In the genomic region with DNA sequence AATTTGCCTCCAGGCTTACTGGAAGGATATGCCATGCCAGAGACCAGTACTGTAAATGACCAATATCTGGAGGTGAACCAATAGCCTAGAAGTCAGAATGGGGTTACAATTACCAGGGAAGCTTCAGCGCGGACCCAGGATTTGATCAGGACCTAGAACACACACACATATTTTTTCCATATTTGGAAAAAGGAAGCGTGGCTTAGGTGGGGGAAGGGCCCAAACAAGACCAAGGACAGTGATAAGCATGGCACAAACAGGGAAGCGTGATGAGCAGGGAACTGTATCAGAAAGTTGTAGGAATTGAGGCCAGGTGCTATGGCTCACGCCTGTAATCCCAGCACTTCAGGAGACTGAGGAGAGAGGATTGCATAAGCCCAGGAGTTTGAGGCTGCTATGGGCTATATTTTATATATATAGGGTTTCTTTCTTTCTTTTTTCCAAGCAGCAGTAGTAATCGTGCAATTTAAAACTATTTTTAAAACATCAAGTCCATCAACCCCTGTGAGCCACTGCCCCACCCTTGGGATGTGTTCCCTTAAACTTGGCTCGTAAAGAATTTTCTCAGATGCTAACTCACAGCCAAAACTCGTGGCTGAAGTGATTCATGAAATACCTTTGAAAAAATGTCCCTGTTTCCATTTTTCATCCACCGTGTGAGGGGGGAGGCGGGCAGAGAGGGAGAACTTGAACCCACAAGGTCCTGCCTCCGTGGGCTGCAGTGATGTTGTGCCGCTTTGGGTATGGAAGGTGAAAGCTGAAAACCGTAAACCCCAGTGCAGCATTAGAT, we compare ENCODE assay signal across 13 cellular contexts. TPM values are rescaled to one million over a fixed set of nuclear protein-coding genes. Genes with fewer than 3 reads are reported as not detected.
DNase-seq lines count a peak whose midpoint lies in the region; ATAC-seq and TF ChIP-seq lines count a peak whose summit lies in the region.
"Had no signal": no experiment of that assay in that cellular context is flagged by ENCODE, and none has a peak within 500 bp of the region (broad histone marks: within the 10 kb centered on the region; RNA-seq: fewer than 3 reads in every experiment).

No MANE protein-coding gene starts in this region.

- 56% methylated on average over 13 of the region's 13 CpGs for WGBS in SK-N-SH (ENCODE audit: low lambda C conversion rate)
- WGBS in testis, 2 donors, result 46 to 50% methylated on average over 13 of the region's 13 CpGs
- WGBS in mesendoderm (ENCODE audit: extremely low coverage, insufficient coverage, low lambda C conversion rate), result no CpG with 5 or more reads among the region's 13 CpGs

- no peaks in the 10 kb centered on the region for H3K9me3 ChIP-seq in SK-N-SH
- H3K9me3 ChIP-seq in testis, result no peaks in the 10 kb centered on the region
- H3K9me3 ChIP-seq: tibial nerve had no signal

- H3K4me3 ChIP-seq in SK-N-SH (ENCODE audit: low read depth in 2 of 2, low read length in 1 of 2) (no peak overlapping the region), fibroblast of the aortic adventitia (ENCODE audit: low read depth, low read length) (no peak overlapping the region), testis (no peak overlapping the region), mesendoderm (ENCODE audit: low read length) (no peak overlapping the region)
- H3K4me3 ChIP-seq: tibial nerve had no signal

- H3K4me1 Mint-ChIP-seq in activated CD8-positive, alpha-beta T cell treated with anti-CD3 and anti-CD28 coated beads, Interleukin-2, amount 10 ng/mL, durations not matched to agents 7 days and 5 days (ENCODE audit: low read depth), result peaks cover 14% of the 10 kb centered on the region

- no peaks in the 10 kb centered on the region for H3K36me3 ChIP-seq in SK-N-SH (replicated peaks in 1 of 2; ENCODE audit: control insufficient read depth in 1 of 2, insufficient read depth in 2 of 2, low read length in 1 of 2)
- H3K36me3 ChIP-seq in testis (ENCODE audit: low read depth, missing control alignments), result no peaks in the 10 kb centered on the region
- no peaks in the 10 kb centered on the region for H3K36me3 ChIP-seq in mesendoderm (ENCODE audit: control insufficient read depth, insufficient read depth, low read length)
- H3K36me3 ChIP-seq: tibial nerve had no signal

- no peak overlapping the region for H3K4ac ChIP-seq in mesendoderm (ENCODE audit: low read depth, low read length)

- no peak overlapping the region for H3K27ac Mint-ChIP-seq in activated CD8-positive, alpha-beta T cell treated with anti-CD3 and anti-CD28 coated beads, Interleukin-2, amount 10 ng/mL, durations not matched to agents 7 days and 5 days

- H3K23ac ChIP-seq in mesendoderm (ENCODE audit: low read length), result no peak overlapping the region

- DNase-seq in H4 (ENCODE audit: low spot score), result peak; percentile 18
- no peak for DNase-seq in SK-N-SH
- DNase-seq in fibroblast of the aortic adventitia (ENCODE audit: low read depth), result peak; percentile 85
- DNase-seq in testis, result peak; percentile 56
- DNase-seq in mesendoderm, result no peak
- DNase-seq in activated CD8-positive, alpha-beta T cell treated with anti-CD3 and anti-CD28 coated beads, Interleukin-2, amount 10 ng/mL, durations not matched to agents 7 days and 5 days, result no peak
- DNase-seq: DMS53; effector memory CD4-positive, alpha-beta T cell; RPMI8226 had no signal

- H3K56ac ChIP-seq in mesendoderm (ENCODE audit: low read length), result no peak overlapping the region

- no peaks in the 10 kb centered on the region for H3K9me2 ChIP-seq in SK-N-SH

- CTCF ChIA-PET in SK-N-SH (lab: Yijun Ruan, JAX), result interaction anchor here (2.3 to 2.6 kb wide), 2 partner anchors 9 to 12 kb away, joined by 16 to 19 read pairs; no protein-coding TSS in a partner anchor
- CTCF ChIA-PET in activated CD8-positive, alpha-beta T cell treated with anti-CD3 and anti-CD28 coated beads, Interleukin-2, amount 10 ng/mL, durations not matched to agents 7 days and 5 days (lab: Charles Lee), result no interaction called here

- intact Hi-C loops in testis (cut with DNase I; ENCODE audit: low total_unique reads), result no loop called here

- TF ChIP-seq POLR2A in testis (IDR thresholded peaks at IDR 0.05), result no peak

- H2BK120ac ChIP-seq in mesendoderm (ENCODE audit: low read depth, low read length), result no peak overlapping the region

- no peak overlapping the region for H2BK5ac ChIP-seq in mesendoderm (ENCODE audit: low read length)

- no peak overlapping the region for H3K4me3 Mint-ChIP-seq in activated CD8-positive, alpha-beta T cell treated with anti-CD3 and anti-CD28 coated beads, Interleukin-2, amount 10 ng/mL, durations not matched to agents 7 days and 5 days

- H3K9ac ChIP-seq in SK-N-SH (no peak overlapping the region), mesendoderm (ENCODE audit: low read length) (no peak overlapping the region)

- ATAC-seq in activated CD8-positive, alpha-beta T cell treated with anti-CD3 and anti-CD28 coated beads, Interleukin-2, amount 10 ng/mL, durations not matched to agents 7 days and 5 days, result no peak
- ATAC-seq in GM21619 (IDR thresholded peaks at IDR 0.05; ENCODE audit: unreplicated experiment) (no peak), GM19035 (IDR thresholded peaks at IDR 0.05; ENCODE audit: unreplicated experiment) (no peak)
- ATAC-seq: sciatic nerve had no signal

- H3K9me3 Mint-ChIP-seq in activated CD8-positive, alpha-beta T cell treated with anti-CD3 and anti-CD28 coated beads, Interleukin-2, amount 10 ng/mL, durations not matched to agents 7 days and 5 days (ENCODE audit: insufficient read depth), result no peaks in the 10 kb centered on the region

- H3K79me1 ChIP-seq in mesendoderm (ENCODE audit: low read length), result no peaks in the 10 kb centered on the region

- POLR2A ChIA-PET in SK-N-SH (lab: Yijun Ruan, JAX), result no interaction called here
- POLR2A ChIA-PET in activated CD8-positive, alpha-beta T cell treated with anti-CD3 and anti-CD28 coated beads, Interleukin-2, amount 10 ng/mL, durations not matched to agents 7 days and 5 days (lab: Charles Lee), result no interaction called here

- no peak; a peak in 1 of 4 replicates for TF ChIP-seq EP300 in SK-N-SH (IDR thresholded peaks at IDR 0.05; ENCODE audit: borderline replicate concordance in 1 of 2, low read depth in 1 of 2, low read length in 1 of 2)

- H3K4me1 ChIP-seq in SK-N-SH (ENCODE audit: control insufficient read depth in 1 of 2, insufficient read depth in 2 of 2, low read depth in 1 of 2, low read length in 1 of 2), result peaks cover 0 to 13% of the 10 kb centered on the region in 2 experiments; a peak in 1 of 4 replicates
- H3K4me1 ChIP-seq in testis, result peaks cover 17% of the 10 kb centered on the region
- H3K4me1 ChIP-seq in mesendoderm (ENCODE audit: control insufficient read depth, low read depth, low read length), result no peaks in the 10 kb centered on the region

- no peaks in the 10 kb centered on the region for H3K27me3 ChIP-seq in SK-N-SH (ENCODE audit: insufficient read depth)
- no peaks in the 10 kb centered on the region for H3K27me3 ChIP-seq in testis
- no peaks in the 10 kb centered on the region for H3K27me3 ChIP-seq in mesendoderm (ENCODE audit: insufficient read depth, low read length, poor library complexity)
- H3K27me3 ChIP-seq: tibial nerve had no signal

- H4K20me1 ChIP-seq in SK-N-SH (ENCODE audit: insufficient read depth), result no peaks in the 10 kb centered on the region

- no peaks in the 10 kb centered on the region for H3K27me3 Mint-ChIP-seq in activated CD8-positive, alpha-beta T cell treated with anti-CD3 and anti-CD28 coated beads, Interleukin-2, amount 10 ng/mL, durations not matched to agents 7 days and 5 days (ENCODE audit: low read depth)

- H3K18ac ChIP-seq in mesendoderm (ENCODE audit: low read length), result no peak overlapping the region

- H3K27ac ChIP-seq in SK-N-SH (ENCODE audit: low read depth in 2 of 2, low read length in 1 of 2) (peak overlapping the region in 1 of 2 experiments; percentile 56; a peak in 2 of 4 replicates), testis (no peak overlapping the region), mesendoderm (ENCODE audit: low read depth, low read length) (no peak overlapping the region)
- H3K27ac ChIP-seq: tibial nerve had no signal

- no peak overlapping the region for H4K5ac ChIP-seq in mesendoderm (ENCODE audit: low read length)

- no peak overlapping the region for H2AK5ac ChIP-seq in mesendoderm (ENCODE audit: low read length)

- TF ChIP-seq CTCF in SK-N-SH (IDR thresholded peaks at IDR 0.05), result no peak
- no peak for TF ChIP-seq CTCF in fibroblast of the aortic adventitia (IDR thresholded peaks at IDR 0.05; ENCODE audit: insufficient read depth, low read length)
- TF ChIP-seq CTCF in testis (IDR thresholded peaks at IDR 0.05), result no peak

- TF ChIP-seq RAD21 in SK-N-SH (IDR thresholded peaks at IDR 0.05; ENCODE audit: low read length), result no peak

- no peak overlapping the region for H4K8ac ChIP-seq in mesendoderm (ENCODE audit: low read depth, low read length)

- H2BK15ac ChIP-seq in mesendoderm (replicated peaks; ENCODE audit: low read depth), result no peak overlapping the region

- peaks cover 7% of the 10 kb centered on the region for H3F3A ChIP-seq in SK-N-SH (replicated peaks; ENCODE audit: insufficient read depth)

- H2AFZ ChIP-seq in SK-N-SH (ENCODE audit: low read depth), result peak overlapping the region; percentile 50

- H3K79me2 ChIP-seq in SK-N-SH (ENCODE audit: insufficient read depth), result no peaks in the 10 kb centered on the region
- H3K79me2 ChIP-seq in mesendoderm (ENCODE audit: control insufficient read depth, insufficient read depth, low read length), result no peaks in the 10 kb centered on the region

- H3K36me3 Mint-ChIP-seq in activated CD8-positive, alpha-beta T cell treated with anti-CD3 and anti-CD28 coated beads, Interleukin-2, amount 10 ng/mL, durations not matched to agents 7 days and 5 days (ENCODE audit: low read depth), result no peaks in the 10 kb centered on the region

- H3K4me2 ChIP-seq in SK-N-SH, result 0 out of 2 replicates have a peak overlapping the region, but pooled peaks have one; percentile 27
- no peak overlapping the region for H3K4me2 ChIP-seq in mesendoderm (ENCODE audit: low read length)

RNA-seq across cellular contexts. Expression of a gene that starts 16.7 kb away (rescaled TPM):
- total RNA-seq in H4 (2014; rRNA removed; shearing (Covaris generic)), result 0.12 TPM in 1 of 2 replicates, not detected in the other
- polyA plus RNA-seq in SK-N-SH (2012; rRNA removed) (0.02 and 0.03 TPM in 2 replicates), testis (ENCODE audit: insufficient read depth, low read depth, low replicate concordance) (0.57 TPM)
- 0.01 TPM in 2 replicates for polyA plus RNA-seq in SK-N-SH (2012; cell fraction: cytosol; rRNA removed)
- polyA plus RNA-seq in SK-N-SH (2012; cell fraction: nucleus; rRNA removed), result 0.01 TPM in 2 replicates
- total RNA-seq in fibroblast of the aortic adventitia (ENCODE audit: low replicate concordance) (0.41 TPM in 1 of 2 replicates, not detected in the other), testis (1 to 10 TPM; 1.4 to 2.5 TPM)
- polyA plus RNA-seq in mesendoderm (2013, experiment 1 of 2), result 0.59 TPM
- 0.62 TPM for polyA plus RNA-seq in mesendoderm (2013, experiment 2 of 2)
- total RNA-seq in activated CD8-positive, alpha-beta T cell treated with anti-CD3 and anti-CD28 coated beads, Interleukin-2, amount 10 ng/mL, durations not matched to agents 7 days and 5 days, result not detected

RNA-seq across cellular contexts. Expression of a gene that starts 46.2 kb away (rescaled TPM):
- total RNA-seq in H4 (2014; rRNA removed; shearing (Covaris generic)), result 9.8 and 9.9 TPM in 2 replicates
- polyA plus RNA-seq in SK-N-SH (2012; rRNA removed), result 15.6 and 17.6 TPM in 2 replicates
- 10.5 and 14.1 TPM in 2 replicates for polyA plus RNA-seq in SK-N-SH (2012; cell fraction: cytosol; rRNA removed)
- polyA plus RNA-seq in SK-N-SH (2012; cell fraction: nucleus; rRNA removed), result 24.0 and 34.1 TPM in 2 replicates
- 6.6 and 11.2 TPM in 2 replicates for total RNA-seq in fibroblast of the aortic adventitia (ENCODE audit: low replicate concordance)
- 10 to 100 TPM; 31.0 to 32.8 TPM for total RNA-seq in testis
- polyA plus RNA-seq in testis (ENCODE audit: insufficient read depth, low read depth, low replicate concordance), result 11.1 TPM
- 7.6 TPM for polyA plus RNA-seq in mesendoderm (2013, experiment 1 of 2)
- 7.6 TPM for polyA plus RNA-seq in mesendoderm (2013, experiment 2 of 2)
- total RNA-seq in activated CD8-positive, alpha-beta T cell treated with anti-CD3 and anti-CD28 coated beads, Interleukin-2, amount 10 ng/mL, durations not matched to agents 7 days and 5 days, result 10 to 100 TPM; 12.4 to 12.9 TPM

Comparison
In these comparisons a context has a peak if more than half of its experiments do, and no peak if none do; other contexts are left out.
1. DNase-seq: peak in H4 (single experiment), fibroblast of the aortic adventitia (single experiment) and testis (single experiment); none in SK-N-SH (single experiment), mesendoderm (single experiment) and activated CD8-positive, alpha-beta T cell treated with anti-CD3 and anti-CD28 coated beads, Interleukin-2, amount 10 ng/mL, durations not matched to agents 7 days and 5 days (single experiment).